Comparison of ENCODE assay signal across 33 cellular contexts in genomic region chr5:168249923-168250322, GRCh38. TPM values are rescaled to one million over a fixed set of nuclear protein-coding genes. Genes with fewer than 3 reads are reported as not detected.
DNase-seq lines count a peak whose midpoint lies in the region; ATAC-seq and TF ChIP-seq lines count a peak whose summit lies in the region.
"Had no signal": no experiment of that assay in that cellular context is flagged by ENCODE, and none has a peak within 500 bp of the region (broad histone marks: within the 10 kb centered on the region; RNA-seq: fewer than 3 reads in every experiment).

No MANE protein-coding gene starts in this region.

- no peak overlapping the region for H4K8ac ChIP-seq in neuronal stem cell (ENCODE audit: low read depth, low read length)

- H2BK5ac ChIP-seq in neuronal stem cell (ENCODE audit: low read length) = no peak overlapping the region

- no peak overlapping the region for H2BK120ac ChIP-seq in neuronal stem cell (ENCODE audit: low read depth, low read length)

- no peaks in the 10 kb centered on the region for H3K27me3 ChIP-seq in neuronal stem cell (ENCODE audit: control insufficient read depth in 3 of 3, insufficient read depth in 3 of 3, low read depth in 1 of 3, low read length in 3 of 3)
- H3K27me3 ChIP-seq: BE2C; BLaER1; BLaER1 treated with 17β-estradiol and CSF1 and Interleukin-3, amounts not matched to agents 10 nM and 100 nM had no signal

- no peak overlapping the region for H3K4me3 Mint-ChIP-seq in activated T-helper 17 cell treated with anti-CD3 and anti-CD28 coated beads, Interleukin-2, amount 50 U/mL, for 72 hours
- H3K4me3 Mint-ChIP-seq in natural killer cell treated with Interleukin-12 subunit alpha and Interleukin-12 subunit beta and Interleukin-15 and Interleukin-18, amount 100 ng/mL, for 72 hours = no peak overlapping the region
- H3K4me3 Mint-ChIP-seq: B cell; CD14-positive monocyte; CD4-positive, alpha-beta memory T cell; CD4-positive, alpha-beta T cell; CD4-positive, CD25-positive, alpha-beta regulatory T cell; CD8-positive, alpha-beta memory T cell; CD8-positive, alpha-beta T cell had no signal

- H3K36me3 ChIP-seq in HEK293 (ENCODE audit: control insufficient read depth in 2 of 2, insufficient read depth in 1 of 2, low read length in 2 of 2) (no peaks in the 10 kb centered on the region), neuronal stem cell (replicated peaks in 1 of 2; ENCODE audit: control insufficient read depth in 2 of 2, insufficient read depth in 2 of 2, low read length in 2 of 2) (peaks cover 5 to 23% of the 10 kb centered on the region in 2 donors)
- H3K36me3 ChIP-seq: BE2C had no signal

- H3K9me3 Mint-ChIP-seq in activated T-helper 17 cell treated with anti-CD3 and anti-CD28 coated beads, Interleukin-2, amount 50 U/mL, for 72 hours = peaks cover 7% of the 10 kb centered on the region
- H3K9me3 Mint-ChIP-seq in natural killer cell treated with Interleukin-12 subunit alpha and Interleukin-12 subunit beta and Interleukin-15 and Interleukin-18, amount 100 ng/mL, for 72 hours = no peaks in the 10 kb centered on the region
- H3K9me3 Mint-ChIP-seq: CD4-positive, alpha-beta memory T cell; CD4-positive, alpha-beta T cell; CD8-positive, alpha-beta memory T cell; CD8-positive, alpha-beta T cell had no signal

- no peak for DNase-seq in neuronal stem cell (ENCODE audit: low spot score)
- DNase-seq in NCI-H748 treated with DMSO at 0.1 percent for 48 hours (lab: John Stamatoyannopoulos, UW) = no peak
- no peak for DNase-seq in natural killer cell treated with Interleukin-12 subunit alpha and Interleukin-12 subunit beta and Interleukin-15 and Interleukin-18, amount 100 ng/mL, for 72 hours (ENCODE audit: low spot score)
- DNase-seq: 8988T; ACHN; AML-193; BE2C; C1 segment of cervical spinal cord; Caco-2; Calu3; CD4-positive, alpha-beta memory T cell; CD4-positive, alpha-beta T cell; CD4-positive, CD25-positive, alpha-beta regulatory T cell; CD8-positive, alpha-beta memory T cell; CD8-positive, alpha-beta T cell; COR-L47; DMS 273 treated with DMSO at 0.1 percent for 48 hours; DMS153; DMS53; DMS79; DMS79 treated with DMSO at 0.1 percent for 48 hours; DND-41; EL had no signal

- peak overlapping the region; percentile 53 for H3K27ac Mint-ChIP-seq in activated T-helper 17 cell treated with anti-CD3 and anti-CD28 coated beads, Interleukin-2, amount 50 U/mL, for 72 hours
- H3K27ac Mint-ChIP-seq in natural killer cell treated with Interleukin-12 subunit alpha and Interleukin-12 subunit beta and Interleukin-15 and Interleukin-18, amount 100 ng/mL, for 72 hours = no peak overlapping the region
- H3K27ac Mint-ChIP-seq: B cell; CD4-positive, alpha-beta memory T cell; CD4-positive, alpha-beta T cell; CD4-positive, CD25-positive, alpha-beta regulatory T cell; CD8-positive, alpha-beta memory T cell; CD8-positive, alpha-beta T cell had no signal

- no peak overlapping the region for H3K4me2 ChIP-seq in neuronal stem cell (ENCODE audit: insufficient read depth, low read length, poor library complexity, severe bottlenecking)
- H3K4me2 ChIP-seq: A549; BLaER1; BLaER1 treated with 17β-estradiol and CSF1 and Interleukin-3, amounts not matched to agents 10 nM and 100 nM had no signal

- peak overlapping the region; percentile 40 for H2AK5ac ChIP-seq in neuronal stem cell (ENCODE audit: low read depth, low read length)

- no peak overlapping the region for H3K9ac ChIP-seq in neuronal stem cell (ENCODE audit: low read depth, low read length, poor library complexity)
- H3K9ac ChIP-seq: BLaER1; BLaER1 treated with 17β-estradiol and CSF1 and Interleukin-3, amounts not matched to agents 10 nM and 100 nM had no signal

- H2BK15ac ChIP-seq in neuronal stem cell (ENCODE audit: low read length) = no peak overlapping the region

- no peak overlapping the region for H3K4ac ChIP-seq in neuronal stem cell (ENCODE audit: low read length)

- no peaks in the 10 kb centered on the region for H3K36me3 Mint-ChIP-seq in activated T-helper 17 cell treated with anti-CD3 and anti-CD28 coated beads, Interleukin-2, amount 50 U/mL, for 72 hours (ENCODE audit: low read depth)
- H3K36me3 Mint-ChIP-seq in natural killer cell treated with Interleukin-12 subunit alpha and Interleukin-12 subunit beta and Interleukin-15 and Interleukin-18, amount 100 ng/mL, for 72 hours = no peaks in the 10 kb centered on the region
- H3K36me3 Mint-ChIP-seq: CD14-positive monocyte; CD4-positive, alpha-beta memory T cell; CD4-positive, CD25-positive, alpha-beta regulatory T cell; CD8-positive, alpha-beta memory T cell; CD8-positive, alpha-beta T cell had no signal

- H3K27me3 Mint-ChIP-seq in activated T-helper 17 cell treated with anti-CD3 and anti-CD28 coated beads, Interleukin-2, amount 50 U/mL, for 72 hours = peaks cover 16% of the 10 kb centered on the region
- peaks cover 13 to 19% of the 10 kb centered on the region in 2 donors for H3K27me3 Mint-ChIP-seq in natural killer cell treated with Interleukin-12 subunit alpha and Interleukin-12 subunit beta and Interleukin-15 and Interleukin-18, amount 100 ng/mL, for 72 hours
- H3K27me3 Mint-ChIP-seq: B cell; CD4-positive, alpha-beta T cell; CD4-positive, CD25-positive, alpha-beta regulatory T cell had no signal

- CTCF ChIA-PET in HEK293 (lab: Yijun Ruan, JAX) = no interaction called here

- H2BK12ac ChIP-seq in neuronal stem cell (ENCODE audit: low read length) = no peak overlapping the region

- no peak overlapping the region for H3K18ac ChIP-seq in neuronal stem cell (ENCODE audit: low read length)

- H3K23ac ChIP-seq in neuronal stem cell (ENCODE audit: low read depth, low read length, poor library complexity) = no peak overlapping the region

- H3K4me3 ChIP-seq in HEK293 (ENCODE audit: low read depth, low read length) (no peak overlapping the region), neuronal stem cell (ENCODE audit: low read length in 2 of 2) (no peak overlapping the region)
- H3K4me3 ChIP-seq: A549; BLaER1; BLaER1 treated with 17β-estradiol and CSF1 and Interleukin-3, amounts not matched to agents 10 nM and 100 nM had no signal

- no peak overlapping the region for H2AFZ ChIP-seq in neuronal stem cell (ENCODE audit: low read length)

- no peak overlapping the region for H4K91ac ChIP-seq in neuronal stem cell (ENCODE audit: low read depth, low read length, poor library complexity)

- H3K14ac ChIP-seq in neuronal stem cell (ENCODE audit: low read length) = no peak overlapping the region

- POLR2A ChIA-PET in HEK293 (lab: Yijun Ruan, JAX) = no interaction called here

- H3K27ac ChIP-seq in HEK293 (ENCODE audit: extremely low read depth, low read depth, low read length) (no peak overlapping the region), neuronal stem cell (replicated peaks; ENCODE audit: low read length) (no peak overlapping the region)
- H3K27ac ChIP-seq: 22Rv1; A549; BLaER1; BLaER1 treated with 17β-estradiol and CSF1 and Interleukin-3, amounts not matched to agents 10 nM and 100 nM; C4-2B had no signal

- no peak for ATAC-seq in activated T-helper 17 cell treated with anti-CD3 and anti-CD28 coated beads, Interleukin-2, amount 50 U/mL, for 72 hours (replicated peaks)
- no peak for ATAC-seq in natural killer cell treated with Interleukin-12 subunit alpha and Interleukin-12 subunit beta and Interleukin-15 and Interleukin-18, amount 100 ng/mL, for 72 hours
- ATAC-seq in HG03565 (IDR thresholded peaks at IDR 0.05; ENCODE audit: unreplicated experiment) = no peak
- ATAC-seq: A549; CD8-positive, alpha-beta T cell had no signal

- H3K9me3 ChIP-seq in HEK293 (ENCODE audit: control insufficient read depth, insufficient read depth, low read depth, low read length) (no peaks in the 10 kb centered on the region), neuronal stem cell (replicated peaks in 1 of 2; ENCODE audit: control insufficient read depth in 2 of 2, insufficient read depth in 1 of 2, low read depth in 1 of 2, low read length in 2 of 2) (peaks cover 2 to 4% of the 10 kb centered on the region in 2 donors)
- H3K9me3 ChIP-seq: A549, BE2C, BLaER1, Caco-2 had no signal

- H3K79me1 ChIP-seq in neuronal stem cell (ENCODE audit: low read depth, low read length) = no peaks in the 10 kb centered on the region

- H3K4me1 Mint-ChIP-seq in activated T-helper 17 cell treated with anti-CD3 and anti-CD28 coated beads, Interleukin-2, amount 50 U/mL, for 72 hours = peaks cover 12% of the 10 kb centered on the region
- peaks cover 7% of the 10 kb centered on the region in 2 donors for H3K4me1 Mint-ChIP-seq in natural killer cell treated with Interleukin-12 subunit alpha and Interleukin-12 subunit beta and Interleukin-15 and Interleukin-18, amount 100 ng/mL, for 72 hours (ENCODE audit: low read depth in 2 of 2)
- H3K4me1 Mint-ChIP-seq: B cell; CD14-positive monocyte; CD4-positive, alpha-beta memory T cell; CD8-positive, alpha-beta memory T cell had no signal

- TF ChIP-seq CTCF in HEK293 (tag by site-specific recombination; IDR thresholded peaks at IDR 0.05) = no peak

- H3K4me1 ChIP-seq in HEK293 (ENCODE audit: control insufficient read depth, insufficient read depth, low read length) (no peaks in the 10 kb centered on the region), neuronal stem cell (ENCODE audit: control insufficient read depth in 2 of 2, insufficient read depth in 1 of 2, low read depth in 1 of 2, low read length in 2 of 2) (peaks cover 0 to 8% of the 10 kb centered on the region in 2 donors)
- H3K4me1 ChIP-seq: A549, BE2C, BLaER1, Caco-2 had no signal

TF ChIP-seq in HEK293, 187 proteins besides CTCF, POLR2A, EP300 and RAD21:
- TF ChIP-seq ELK4 (IDR thresholded peaks at IDR 0.05; ENCODE audit: borderline replicate concordance, low read depth, low read length) (no peak), ZBTB17 (tag by site-specific recombination; IDR thresholded peaks at IDR 0.05) (peak; percentile 57; the same call in 1 of the 2 replicates), ZNF366 (tag by site-specific recombination; conservative IDR thresholded peaks at IDR 0.05) (peak; percentile 90)
TF ChIP-seq in HEK293: peak in this region for 2.

RNA-seq across cellular contexts. Expression of gene WWC1, which starts 41.5 kb away (rescaled TPM):
- total RNA-seq in activated T-helper 17 cell treated with anti-CD3 and anti-CD28 coated beads, Interleukin-2, amount 50 U/mL, for 72 hours = 1 to 10 TPM; 1.3 to 1.9 TPM
- 11.4 TPM for polyA plus RNA-seq in neuronal stem cell (2013, experiment 1 of 2)
- polyA plus RNA-seq in neuronal stem cell (2013, experiment 2 of 2) = 12.7 TPM
- total RNA-seq in natural killer cell treated with Interleukin-12 subunit alpha and Interleukin-12 subunit beta and Interleukin-15 and Interleukin-18, amount 100 ng/mL, for 72 hours = not detected
- total RNA-seq: CD8-positive, alpha-beta T cell had no signal
- polyA plus RNA-seq: CD14-positive monocyte had no signal
